1 cellular context compared by ENCODE assay signal in genomic region chr14:37698840-37699777, GRCh38.
TF ChIP-seq lines count a peak whose summit lies in the region.

No MANE protein-coding gene starts in this region.

TF ChIP-seq in HepG2, 621 proteins besides CTCF, POLR2A, EP300 and RAD21 (continued from another document and continues in another):
- TF ChIP-seq ZFY (CRISPR knock-in tag; IDR thresholded peaks at IDR 0.05) (peak; percentile 35; the same call in 1 of the 2 replicates), ZNF782 (CRISPR knock-in tag; IDR thresholded peaks at IDR 0.05; ENCODE audit: borderline replicate concordance) (peak; percentile 64; the same call in 1 of the 2 replicates), ZBTB20 (CRISPR knock-in tag; IDR thresholded peaks at IDR 0.05; ENCODE audit: borderline replicate concordance, low read depth) (no peak; the same call in 1 of the 2 replicates), NFYB (CRISPR knock-in tag; IDR thresholded peaks at IDR 0.05) (peak; percentile 69), ZFP36L1 (CRISPR knock-in tag; IDR thresholded peaks at IDR 0.05) (no peak), MED1 (CRISPR knock-in tag; IDR thresholded peaks at IDR 0.05) (peak; percentile 76), NFIB (CRISPR knock-in tag; IDR thresholded peaks at IDR 0.05; ENCODE audit: borderline replicate concordance) (no peak), MAFF (IDR thresholded peaks at IDR 0.05; ENCODE audit: low read depth, low read length) (no peak), MYNN (CRISPR knock-in tag; IDR thresholded peaks at IDR 0.05; ENCODE audit: low read depth) (no peak), ZNF12 (CRISPR knock-in tag; IDR thresholded peaks at IDR 0.05) (peak; percentile 10; the same call in 1 of the 2 replicates), ZNF317 (CRISPR knock-in tag; IDR thresholded peaks at IDR 0.05) (peak; percentile 62; the same call in 1 of the 2 replicates), JDP2 (CRISPR knock-in tag; IDR thresholded peaks at IDR 0.05; ENCODE audit: borderline replicate concordance) (no peak), NFE2L2 (IDR thresholded peaks at IDR 0.05; ENCODE audit: low read length) (no peak), ZNF652 (CRISPR knock-in tag; IDR thresholded peaks at IDR 0.05; ENCODE audit: borderline replicate concordance, low read depth) (peak; percentile 90), ARHGAP35 (CRISPR knock-in tag; IDR thresholded peaks at IDR 0.05; ENCODE audit: borderline replicate concordance) (no peak), CC2D1A (CRISPR knock-in tag; IDR thresholded peaks at IDR 0.05) (no peak), ZNF275 (CRISPR knock-in tag; IDR thresholded peaks at IDR 0.05; ENCODE audit: borderline replicate concordance) (no peak), HHEX (CRISPR knock-in tag; IDR thresholded peaks at IDR 0.05) (0 out of 2 replicates have a peak, but pooled peaks have one; percentile 7), ZNF639 (CRISPR knock-in tag; conservative IDR thresholded peaks at IDR 0.05) (peak; percentile 24; the same call in 1 of the 2 replicates), MAFG (CRISPR knock-in tag; IDR thresholded peaks at IDR 0.05) (no peak), ZHX2 (IDR thresholded peaks at IDR 0.05; ENCODE audit: low read depth) (no peak), ZHX2 (CRISPR knock-in tag; IDR thresholded peaks at IDR 0.05; ENCODE audit: borderline replicate concordance) (no peak), ZNF263 (CRISPR knock-in tag; IDR thresholded peaks at IDR 0.05) (peak; percentile 82; the same call in 1 of the 2 replicates), MTA1 (CRISPR knock-in tag; IDR thresholded peaks at IDR 0.05; ENCODE audit: borderline replicate concordance) (peak; percentile 54; the same call in 1 of the 2 replicates), ZKSCAN5 (CRISPR knock-in tag; IDR thresholded peaks at IDR 0.05) (no peak), ESRRA (CRISPR knock-in tag; IDR thresholded peaks at IDR 0.05; ENCODE audit: low read depth) (no peak), ZNF230 (CRISPR knock-in tag; IDR thresholded peaks at IDR 0.05) (peak; percentile 71; the same call in 1 of the 2 replicates), KLF13 (CRISPR knock-in tag; IDR thresholded peaks at IDR 0.05) (no peak), PPARG (CRISPR knock-in tag; conservative IDR thresholded peaks at IDR 0.05) (peak; percentile 59; the same call in 1 of the 2 replicates), ZNF580 (CRISPR knock-in tag; IDR thresholded peaks at IDR 0.05; ENCODE audit: borderline replicate concordance, low read depth) (0 out of 2 replicates have a peak, but pooled peaks have one; percentile 24), ARNT2 (CRISPR knock-in tag; IDR thresholded peaks at IDR 0.05; ENCODE audit: low read depth) (0 out of 2 replicates have a peak, but pooled peaks have one; percentile 24), ZNF329 (CRISPR knock-in tag; IDR thresholded peaks at IDR 0.05; ENCODE audit: low read depth) (no peak), PAX8 (CRISPR knock-in tag; IDR thresholded peaks at IDR 0.05; ENCODE audit: borderline replicate concordance) (peak; percentile 35; the same call in 1 of the 2 replicates), ZIK1 (CRISPR knock-in tag; IDR thresholded peaks at IDR 0.05; ENCODE audit: borderline replicate concordance, low read depth) (no peak), ETV6 (CRISPR knock-in tag; conservative IDR thresholded peaks at IDR 0.05) (no peak), ZNF792 (CRISPR knock-in tag; IDR thresholded peaks at IDR 0.05) (peak; percentile 28; the same call in 1 of the 2 replicates), ZBTB1 (CRISPR knock-in tag; IDR thresholded peaks at IDR 0.05; ENCODE audit: borderline replicate concordance) (no peak), ZNF274 (CRISPR knock-in tag; IDR thresholded peaks at IDR 0.05) (no peak), SOX5 (CRISPR knock-in tag; IDR thresholded peaks at IDR 0.05; ENCODE audit: borderline replicate concordance) (peak; percentile 61), ZKSCAN8 (CRISPR knock-in tag; IDR thresholded peaks at IDR 0.05; ENCODE audit: borderline replicate concordance) (no peak), PHF5A (CRISPR knock-in tag; IDR thresholded peaks at IDR 0.05; ENCODE audit: low read depth, unreplicated experiment) (peak; percentile 42)
- TF ChIP-seq, protein P1, sequence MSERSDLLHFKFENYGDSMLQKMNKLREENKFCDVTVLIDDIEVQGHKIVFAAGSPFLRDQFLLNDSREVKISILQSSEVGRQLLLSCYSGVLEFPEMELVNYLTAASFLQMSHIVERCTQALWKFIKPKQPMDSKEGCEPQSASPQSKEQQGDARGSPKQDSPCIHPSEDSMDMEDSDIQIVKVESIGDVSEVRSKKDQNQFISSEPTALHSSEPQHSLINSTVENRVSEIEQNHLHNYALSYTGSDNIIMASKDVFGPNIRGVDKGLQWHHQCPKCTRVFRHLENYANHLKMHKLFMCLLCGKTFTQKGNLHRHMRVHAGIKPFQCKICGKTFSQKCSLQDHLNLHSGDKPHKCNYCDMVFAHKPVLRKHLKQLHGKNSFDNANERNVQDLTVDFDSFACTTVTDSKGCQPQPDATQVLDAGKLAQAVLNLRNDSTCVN (CRISPR knock-in tag; IDR thresholded peaks at IDR 0.05; ENCODE audit: borderline replicate concordance): no peak
- TF ChIP-seq, protein P2, sequence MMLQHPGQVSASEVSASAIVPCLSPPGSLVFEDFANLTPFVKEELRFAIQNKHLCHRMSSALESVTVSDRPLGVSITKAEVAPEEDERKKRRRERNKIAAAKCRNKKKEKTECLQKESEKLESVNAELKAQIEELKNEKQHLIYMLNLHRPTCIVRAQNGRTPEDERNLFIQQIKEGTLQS (CRISPR knock-in tag; IDR thresholded peaks at IDR 0.05): no peak
- TF ChIP-seq, protein P3, sequence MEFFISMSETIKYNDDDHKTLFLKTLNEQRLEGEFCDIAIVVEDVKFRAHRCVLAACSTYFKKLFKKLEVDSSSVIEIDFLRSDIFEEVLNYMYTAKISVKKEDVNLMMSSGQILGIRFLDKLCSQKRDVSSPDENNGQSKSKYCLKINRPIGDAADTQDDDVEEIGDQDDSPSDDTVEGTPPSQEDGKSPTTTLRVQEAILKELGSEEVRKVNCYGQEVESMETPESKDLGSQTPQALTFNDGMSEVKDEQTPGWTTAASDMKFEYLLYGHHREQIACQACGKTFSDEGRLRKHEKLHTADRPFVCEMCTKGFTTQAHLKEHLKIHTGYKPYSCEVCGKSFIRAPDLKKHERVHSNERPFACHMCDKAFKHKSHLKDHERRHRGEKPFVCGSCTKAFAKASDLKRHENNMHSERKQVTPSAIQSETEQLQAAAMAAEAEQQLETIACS (CRISPR knock-in tag; IDR thresholded peaks at IDR 0.05): 0 out of 2 replicates have a peak, but pooled peaks have one; percentile 6
- TF ChIP-seq, protein P4, sequence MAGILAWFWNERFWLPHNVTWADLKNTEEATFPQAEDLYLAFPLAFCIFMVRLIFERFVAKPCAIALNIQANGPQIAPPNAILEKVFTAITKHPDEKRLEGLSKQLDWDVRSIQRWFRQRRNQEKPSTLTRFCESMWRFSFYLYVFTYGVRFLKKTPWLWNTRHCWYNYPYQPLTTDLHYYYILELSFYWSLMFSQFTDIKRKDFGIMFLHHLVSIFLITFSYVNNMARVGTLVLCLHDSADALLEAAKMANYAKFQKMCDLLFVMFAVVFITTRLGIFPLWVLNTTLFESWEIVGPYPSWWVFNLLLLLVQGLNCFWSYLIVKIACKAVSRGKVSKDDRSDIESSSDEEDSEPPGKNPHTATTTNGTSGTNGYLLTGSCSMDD (CRISPR knock-in tag; IDR thresholded peaks at IDR 0.05): no peak
- TF ChIP-seq, protein P5, sequence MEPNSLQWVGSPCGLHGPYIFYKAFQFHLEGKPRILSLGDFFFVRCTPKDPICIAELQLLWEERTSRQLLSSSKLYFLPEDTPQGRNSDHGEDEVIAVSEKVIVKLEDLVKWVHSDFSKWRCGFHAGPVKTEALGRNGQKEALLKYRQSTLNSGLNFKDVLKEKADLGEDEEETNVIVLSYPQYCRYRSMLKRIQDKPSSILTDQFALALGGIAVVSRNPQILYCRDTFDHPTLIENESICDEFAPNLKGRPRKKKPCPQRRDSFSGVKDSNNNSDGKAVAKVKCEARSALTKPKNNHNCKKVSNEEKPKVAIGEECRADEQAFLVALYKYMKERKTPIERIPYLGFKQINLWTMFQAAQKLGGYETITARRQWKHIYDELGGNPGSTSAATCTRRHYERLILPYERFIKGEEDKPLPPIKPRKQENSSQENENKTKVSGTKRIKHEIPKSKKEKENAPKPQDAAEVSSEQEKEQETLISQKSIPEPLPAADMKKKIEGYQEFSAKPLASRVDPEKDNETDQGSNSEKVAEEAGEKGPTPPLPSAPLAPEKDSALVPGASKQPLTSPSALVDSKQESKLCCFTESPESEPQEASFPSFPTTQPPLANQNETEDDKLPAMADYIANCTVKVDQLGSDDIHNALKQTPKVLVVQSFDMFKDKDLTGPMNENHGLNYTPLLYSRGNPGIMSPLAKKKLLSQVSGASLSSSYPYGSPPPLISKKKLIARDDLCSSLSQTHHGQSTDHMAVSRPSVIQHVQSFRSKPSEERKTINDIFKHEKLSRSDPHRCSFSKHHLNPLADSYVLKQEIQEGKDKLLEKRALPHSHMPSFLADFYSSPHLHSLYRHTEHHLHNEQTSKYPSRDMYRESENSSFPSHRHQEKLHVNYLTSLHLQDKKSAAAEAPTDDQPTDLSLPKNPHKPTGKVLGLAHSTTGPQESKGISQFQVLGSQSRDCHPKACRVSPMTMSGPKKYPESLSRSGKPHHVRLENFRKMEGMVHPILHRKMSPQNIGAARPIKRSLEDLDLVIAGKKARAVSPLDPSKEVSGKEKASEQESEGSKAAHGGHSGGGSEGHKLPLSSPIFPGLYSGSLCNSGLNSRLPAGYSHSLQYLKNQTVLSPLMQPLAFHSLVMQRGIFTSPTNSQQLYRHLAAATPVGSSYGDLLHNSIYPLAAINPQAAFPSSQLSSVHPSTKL (CRISPR knock-in tag; IDR thresholded peaks at IDR 0.05): peak; percentile 81
- TF ChIP-seq, protein P6, sequence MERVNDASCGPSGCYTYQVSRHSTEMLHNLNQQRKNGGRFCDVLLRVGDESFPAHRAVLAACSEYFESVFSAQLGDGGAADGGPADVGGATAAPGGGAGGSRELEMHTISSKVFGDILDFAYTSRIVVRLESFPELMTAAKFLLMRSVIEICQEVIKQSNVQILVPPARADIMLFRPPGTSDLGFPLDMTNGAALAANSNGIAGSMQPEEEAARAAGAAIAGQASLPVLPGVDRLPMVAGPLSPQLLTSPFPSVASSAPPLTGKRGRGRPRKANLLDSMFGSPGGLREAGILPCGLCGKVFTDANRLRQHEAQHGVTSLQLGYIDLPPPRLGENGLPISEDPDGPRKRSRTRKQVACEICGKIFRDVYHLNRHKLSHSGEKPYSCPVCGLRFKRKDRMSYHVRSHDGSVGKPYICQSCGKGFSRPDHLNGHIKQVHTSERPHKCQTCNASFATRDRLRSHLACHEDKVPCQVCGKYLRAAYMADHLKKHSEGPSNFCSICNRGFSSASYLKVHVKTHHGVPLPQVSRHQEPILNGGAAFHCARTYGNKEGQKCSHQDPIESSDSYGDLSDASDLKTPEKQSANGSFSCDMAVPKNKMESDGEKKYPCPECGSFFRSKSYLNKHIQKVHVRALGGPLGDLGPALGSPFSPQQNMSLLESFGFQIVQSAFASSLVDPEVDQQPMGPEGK (CRISPR knock-in tag; IDR thresholded peaks at IDR 0.05): no peak
